Comparison of ENCODE assay signal across 8 cellular contexts in genomic region chr14:71103662-71104484, GRCh38.
DNase-seq lines count a peak whose midpoint lies in the region; ATAC-seq, FAIRE-seq and TF ChIP-seq lines count a peak whose summit lies in the region.

No MANE protein-coding gene starts in this region.

- in situ Hi-C loops in T47D (cut with HindIII; ENCODE audit: low pct_unique_long_range_greater_than_20kb, low sequenced_read_pairs), result no loop called here

- FAIRE-seq in D721Med (lab: Jason Lieb, UNC) (peak; percentile 87), urothelium cell line (lab: Jason Lieb, UNC) (peak; percentile 91)

- ATAC-seq in left colon (peak; percentile 85), HG03521 (IDR thresholded peaks at IDR 0.05; ENCODE audit: unreplicated experiment) (no peak)

- peak; percentile 23 for DNase-seq in D721Med (ENCODE audit: insufficient read length, low spot score)
- peak; percentile 39 for DNase-seq in HPDE6-E6E7 (ENCODE audit: extremely low spot score)
- DNase-seq in NCI-H82 treated with DMSO at 0.1 percent for 48 hours (lab: John Stamatoyannopoulos, UW; ENCODE audit: unreplicated experiment), result peak; percentile 32
- DNase-seq in T47D (ENCODE audit: low read depth in 1 of 2, low spot score in 1 of 2), result peak; percentile 43 to 79
- DNase-seq in left colon, result no peak
- peak; percentile 71 for DNase-seq in urothelium cell line (ENCODE audit: low spot score)
- no peak for DNase-seq in stimulated activated naive CD4-positive, alpha-beta T cell treated with Interleukin-2 at 50 U/mL for 16 hours (lab: John Stamatoyannopoulos, UW)

- TF ChIP-seq CTCF in D721Med (IDR thresholded peaks at IDR 0.05; ENCODE audit: insufficient read depth, missing control alignments), result peak; percentile 88

- intact Hi-C loops in left colon (cut with DNase I, micrococcal nuclease), result no loop called here

Comparison
In these comparisons a context has a peak if more than half of its experiments do, and no peak if none do; other contexts are left out.
1. DNase-seq: peak in D721Med (single experiment), HPDE6-E6E7 (single experiment), NCI-H82 treated with DMSO at 0.1 percent for 48 hours (single experiment), T47D (2 of 2) and urothelium cell line (single experiment); none in left colon (0 of 2) and stimulated activated naive CD4-positive, alpha-beta T cell treated with Interleukin-2 at 50 U/mL for 16 hours (single experiment).